In genomic region chrX:121103381-121103780, GRCh38 we compare ENCODE assay signal across 23 cellular contexts.
"Had no signal": no experiment of that assay in that cellular context is flagged by ENCODE, and none has a peak within 500 bp of the region (broad histone marks: within the 10 kb centered on the region; RNA-seq: fewer than 3 reads in every experiment).

No MANE protein-coding gene starts in this region.

- H3K27ac Mint-ChIP-seq: activated CD4-positive, alpha-beta T cell treated with anti-CD3 and anti-CD28 coated beads, Interleukin-2, amount 10 ng/mL, durations not matched to agents 24 days and 14 days; activated CD8-positive, alpha-beta memory T cell treated with anti-CD3 and anti-CD28 coated beads, Interleukin-2, amount 10 ng/mL, durations not matched to agents 7 days and 5 days; activated CD8-positive, alpha-beta T cell treated with anti-CD3 and anti-CD28 coated beads for 36 hours; activated naive CD4-positive, alpha-beta T cell treated with anti-CD3 and anti-CD28 coated beads, Interleukin-2, amount 50 U/mL, for 72 hours; activated T-helper 1 cell treated with anti-CD3 and anti-CD28 coated beads, Interleukin-12 subunit alpha, Interleukin-12 subunit beta, Interleukin-2, Interleukin-4 antibody, amounts not matched to agents 30 ng/mL and 10 ng/mL and 1 ng/mL, durations not matched to agents 14 hours and 24 hours and 36 hours; memory B cell; natural killer cell treated with Interleukin-12 subunit alpha and Interleukin-12 subunit beta and Interleukin-15 and Interleukin-18, amount 100 ng/mL, for 72 hours; T-helper 17 cell had no signal

- H3K4me3 Mint-ChIP-seq: activated CD4-positive, alpha-beta T cell treated with anti-CD3 and anti-CD28 coated beads, Interleukin-2, amount 10 ng/mL, durations not matched to agents 24 days and 14 days; activated CD8-positive, alpha-beta memory T cell treated with anti-CD3 and anti-CD28 coated beads, Interleukin-2, amount 10 ng/mL, durations not matched to agents 7 days and 5 days; activated CD8-positive, alpha-beta T cell treated with anti-CD3 and anti-CD28 coated beads for 36 hours; activated T-helper 1 cell treated with anti-CD3 and anti-CD28 coated beads, Interleukin-12 subunit alpha, Interleukin-12 subunit beta, Interleukin-2, Interleukin-4 antibody, amounts not matched to agents 30 ng/mL and 10 ng/mL and 1 ng/mL, durations not matched to agents 14 hours and 24 hours and 36 hours; memory B cell; natural killer cell treated with Interleukin-12 subunit alpha and Interleukin-12 subunit beta and Interleukin-15 and Interleukin-18, amount 100 ng/mL, for 72 hours; T-helper 17 cell had no signal

- H3K4me1 Mint-ChIP-seq: activated CD4-positive, alpha-beta T cell treated with anti-CD3 and anti-CD28 coated beads, Interleukin-2, amount 10 ng/mL, durations not matched to agents 24 days and 14 days; activated CD8-positive, alpha-beta memory T cell treated with anti-CD3 and anti-CD28 coated beads, Interleukin-2, amount 10 ng/mL, durations not matched to agents 7 days and 5 days; memory B cell; T-helper 17 cell had no signal

- H3K27ac ChIP-seq: adrenal gland, ascending aorta, colonic mucosa, esophagus muscularis mucosa, heart right ventricle, prostate gland, tibial artery had no signal

- H3K27me3 ChIP-seq: adrenal gland, ascending aorta, colonic mucosa, esophagus muscularis mucosa, heart right ventricle, tibial artery had no signal

- H3K27me3 Mint-ChIP-seq: activated CD4-positive, alpha-beta T cell treated with anti-CD3 and anti-CD28 coated beads, Interleukin-2, amount 10 ng/mL, durations not matched to agents 24 days and 14 days; activated CD8-positive, alpha-beta memory T cell treated with anti-CD3 and anti-CD28 coated beads, Interleukin-2, amount 10 ng/mL, durations not matched to agents 7 days and 5 days; activated CD8-positive, alpha-beta T cell treated with anti-CD3 and anti-CD28 coated beads for 36 hours; memory B cell; natural killer cell treated with Interleukin-12 subunit alpha and Interleukin-12 subunit beta and Interleukin-15 and Interleukin-18, amount 100 ng/mL, for 72 hours; T-helper 17 cell had no signal

- H3K9me3 Mint-ChIP-seq: activated CD8-positive, alpha-beta T cell treated with anti-CD3 and anti-CD28 coated beads for 36 hours; activated naive CD4-positive, alpha-beta T cell treated with anti-CD3 and anti-CD28 coated beads, Interleukin-2, amount 50 U/mL, for 72 hours; activated T-helper 1 cell treated with anti-CD3 and anti-CD28 coated beads, Interleukin-12 subunit alpha, Interleukin-12 subunit beta, Interleukin-2, Interleukin-4 antibody, amounts not matched to agents 30 ng/mL and 10 ng/mL and 1 ng/mL, durations not matched to agents 14 hours and 24 hours and 36 hours; natural killer cell treated with Interleukin-12 subunit alpha and Interleukin-12 subunit beta and Interleukin-15 and Interleukin-18, amount 100 ng/mL, for 72 hours had no signal

- H3K36me3 ChIP-seq: adrenal gland, ascending aorta, colonic mucosa, esophagus muscularis mucosa, heart right ventricle, prostate gland, tibial artery had no signal

- H3K4me1 ChIP-seq: adrenal gland, ascending aorta, colonic mucosa, esophagus muscularis mucosa, heart right ventricle, prostate gland, tibial artery had no signal

- ATAC-seq: activated CD8-positive, alpha-beta memory T cell treated with anti-CD3 and anti-CD28 coated beads, Interleukin-2, amount 10 ng/mL, durations not matched to agents 7 days and 5 days; activated CD8-positive, alpha-beta T cell treated with anti-CD3 and anti-CD28 coated beads for 36 hours; activated naive CD4-positive, alpha-beta T cell treated with anti-CD3 and anti-CD28 coated beads, Interleukin-2, amount 50 U/mL, for 72 hours; heart right ventricle; left cardiac atrium; natural killer cell treated with Interleukin-12 subunit alpha and Interleukin-12 subunit beta and Interleukin-15 and Interleukin-18, amount 100 ng/mL, for 72 hours; stimulated activated naive CD8-positive, alpha-beta T cell treated with anti-CD3 and anti-CD28 coated beads, Interleukin-15, Interleukin-2, amounts not matched to agents 100 U/mL and 50 U/mL, for 24 hours; T-helper 17 cell had no signal

- H3K9me3 ChIP-seq: adrenal gland, ascending aorta, colonic mucosa, esophagus muscularis mucosa, heart right ventricle, prostate gland, tibial artery had no signal

- DNase-seq: activated CD4-positive, alpha-beta T cell treated with anti-CD3 and anti-CD28 coated beads, Interleukin-2, amount 10 ng/mL, durations not matched to agents 24 days and 14 days; activated CD8-positive, alpha-beta memory T cell treated with anti-CD3 and anti-CD28 coated beads, Interleukin-2, amount 10 ng/mL, durations not matched to agents 7 days and 5 days; activated CD8-positive, alpha-beta T cell treated with anti-CD3 and anti-CD28 coated beads for 36 hours; activated gamma-delta T cell; colonic mucosa; dorsolateral prefrontal cortex; heart right ventricle; islet precursor cell; left cardiac atrium; stimulated activated CD4-positive, alpha-beta T cell treated with anti-CD3 and anti-CD28 coated beads, Interleukin-12 subunit alpha, Interleukin-12 subunit beta, amount 100 ng/mL, for 4 hours; stimulated activated CD4-positive, alpha-beta T cell treated with anti-CD3 and anti-CD28 coated beads, Interleukin-4, amount 100 ng/mL, for 4 hours; stimulated activated naive CD8-positive, alpha-beta T cell treated with anti-CD3 and anti-CD28 coated beads, Interleukin-15, Interleukin-2, amounts not matched to agents 100 U/mL and 50 U/mL, for 24 hours; substantia nigra; T-helper 17 cell; tibial artery had no signal

- H3K36me3 Mint-ChIP-seq: activated CD8-positive, alpha-beta memory T cell treated with anti-CD3 and anti-CD28 coated beads, Interleukin-2, amount 10 ng/mL, durations not matched to agents 7 days and 5 days; activated naive CD4-positive, alpha-beta T cell treated with anti-CD3 and anti-CD28 coated beads, Interleukin-2, amount 50 U/mL, for 72 hours; memory B cell; natural killer cell treated with Interleukin-12 subunit alpha and Interleukin-12 subunit beta and Interleukin-15 and Interleukin-18, amount 100 ng/mL, for 72 hours had no signal

- H3K4me3 ChIP-seq: adrenal gland, ascending aorta, colonic mucosa, dorsolateral prefrontal cortex, esophagus muscularis mucosa, heart right ventricle, prostate gland, tibial artery had no signal
